In the genomic region with DNA sequence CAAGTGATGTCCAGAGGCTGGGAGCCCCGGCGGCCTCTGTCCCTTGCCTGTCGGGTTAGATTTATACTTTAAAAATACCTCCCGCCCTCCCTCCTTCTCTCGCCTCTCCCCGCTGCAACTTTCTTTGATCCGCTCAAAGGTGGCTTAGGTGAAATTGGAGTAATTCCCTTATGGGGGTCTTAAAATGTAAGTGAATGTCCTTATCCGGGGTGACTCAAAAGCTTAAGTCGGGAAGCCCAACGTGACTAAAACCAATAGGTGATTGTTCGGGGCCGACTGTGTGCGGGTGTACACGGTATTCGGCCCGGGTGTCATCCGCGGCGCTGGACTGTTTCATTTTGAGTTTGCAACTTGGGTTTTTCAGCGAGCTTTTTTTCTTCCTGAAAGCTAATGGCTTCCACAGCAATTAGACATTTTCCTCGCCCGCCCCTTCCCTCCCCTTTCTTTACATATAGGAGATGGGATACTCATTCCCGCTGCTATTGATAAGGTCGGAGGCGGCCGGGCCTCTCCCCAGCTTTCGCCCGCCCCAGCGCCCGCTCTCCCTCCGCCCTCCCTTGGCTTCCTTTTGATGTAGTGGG, we compare ENCODE assay signal across 1 cellular context.
TF ChIP-seq lines count a peak whose summit lies in the region.

No MANE protein-coding gene starts in this region.

TF ChIP-seq in GM23338, 12 proteins besides CTCF, POLR2A, EP300 and RAD21 (continued from another document):
- TF ChIP-seq, protein P1, sequence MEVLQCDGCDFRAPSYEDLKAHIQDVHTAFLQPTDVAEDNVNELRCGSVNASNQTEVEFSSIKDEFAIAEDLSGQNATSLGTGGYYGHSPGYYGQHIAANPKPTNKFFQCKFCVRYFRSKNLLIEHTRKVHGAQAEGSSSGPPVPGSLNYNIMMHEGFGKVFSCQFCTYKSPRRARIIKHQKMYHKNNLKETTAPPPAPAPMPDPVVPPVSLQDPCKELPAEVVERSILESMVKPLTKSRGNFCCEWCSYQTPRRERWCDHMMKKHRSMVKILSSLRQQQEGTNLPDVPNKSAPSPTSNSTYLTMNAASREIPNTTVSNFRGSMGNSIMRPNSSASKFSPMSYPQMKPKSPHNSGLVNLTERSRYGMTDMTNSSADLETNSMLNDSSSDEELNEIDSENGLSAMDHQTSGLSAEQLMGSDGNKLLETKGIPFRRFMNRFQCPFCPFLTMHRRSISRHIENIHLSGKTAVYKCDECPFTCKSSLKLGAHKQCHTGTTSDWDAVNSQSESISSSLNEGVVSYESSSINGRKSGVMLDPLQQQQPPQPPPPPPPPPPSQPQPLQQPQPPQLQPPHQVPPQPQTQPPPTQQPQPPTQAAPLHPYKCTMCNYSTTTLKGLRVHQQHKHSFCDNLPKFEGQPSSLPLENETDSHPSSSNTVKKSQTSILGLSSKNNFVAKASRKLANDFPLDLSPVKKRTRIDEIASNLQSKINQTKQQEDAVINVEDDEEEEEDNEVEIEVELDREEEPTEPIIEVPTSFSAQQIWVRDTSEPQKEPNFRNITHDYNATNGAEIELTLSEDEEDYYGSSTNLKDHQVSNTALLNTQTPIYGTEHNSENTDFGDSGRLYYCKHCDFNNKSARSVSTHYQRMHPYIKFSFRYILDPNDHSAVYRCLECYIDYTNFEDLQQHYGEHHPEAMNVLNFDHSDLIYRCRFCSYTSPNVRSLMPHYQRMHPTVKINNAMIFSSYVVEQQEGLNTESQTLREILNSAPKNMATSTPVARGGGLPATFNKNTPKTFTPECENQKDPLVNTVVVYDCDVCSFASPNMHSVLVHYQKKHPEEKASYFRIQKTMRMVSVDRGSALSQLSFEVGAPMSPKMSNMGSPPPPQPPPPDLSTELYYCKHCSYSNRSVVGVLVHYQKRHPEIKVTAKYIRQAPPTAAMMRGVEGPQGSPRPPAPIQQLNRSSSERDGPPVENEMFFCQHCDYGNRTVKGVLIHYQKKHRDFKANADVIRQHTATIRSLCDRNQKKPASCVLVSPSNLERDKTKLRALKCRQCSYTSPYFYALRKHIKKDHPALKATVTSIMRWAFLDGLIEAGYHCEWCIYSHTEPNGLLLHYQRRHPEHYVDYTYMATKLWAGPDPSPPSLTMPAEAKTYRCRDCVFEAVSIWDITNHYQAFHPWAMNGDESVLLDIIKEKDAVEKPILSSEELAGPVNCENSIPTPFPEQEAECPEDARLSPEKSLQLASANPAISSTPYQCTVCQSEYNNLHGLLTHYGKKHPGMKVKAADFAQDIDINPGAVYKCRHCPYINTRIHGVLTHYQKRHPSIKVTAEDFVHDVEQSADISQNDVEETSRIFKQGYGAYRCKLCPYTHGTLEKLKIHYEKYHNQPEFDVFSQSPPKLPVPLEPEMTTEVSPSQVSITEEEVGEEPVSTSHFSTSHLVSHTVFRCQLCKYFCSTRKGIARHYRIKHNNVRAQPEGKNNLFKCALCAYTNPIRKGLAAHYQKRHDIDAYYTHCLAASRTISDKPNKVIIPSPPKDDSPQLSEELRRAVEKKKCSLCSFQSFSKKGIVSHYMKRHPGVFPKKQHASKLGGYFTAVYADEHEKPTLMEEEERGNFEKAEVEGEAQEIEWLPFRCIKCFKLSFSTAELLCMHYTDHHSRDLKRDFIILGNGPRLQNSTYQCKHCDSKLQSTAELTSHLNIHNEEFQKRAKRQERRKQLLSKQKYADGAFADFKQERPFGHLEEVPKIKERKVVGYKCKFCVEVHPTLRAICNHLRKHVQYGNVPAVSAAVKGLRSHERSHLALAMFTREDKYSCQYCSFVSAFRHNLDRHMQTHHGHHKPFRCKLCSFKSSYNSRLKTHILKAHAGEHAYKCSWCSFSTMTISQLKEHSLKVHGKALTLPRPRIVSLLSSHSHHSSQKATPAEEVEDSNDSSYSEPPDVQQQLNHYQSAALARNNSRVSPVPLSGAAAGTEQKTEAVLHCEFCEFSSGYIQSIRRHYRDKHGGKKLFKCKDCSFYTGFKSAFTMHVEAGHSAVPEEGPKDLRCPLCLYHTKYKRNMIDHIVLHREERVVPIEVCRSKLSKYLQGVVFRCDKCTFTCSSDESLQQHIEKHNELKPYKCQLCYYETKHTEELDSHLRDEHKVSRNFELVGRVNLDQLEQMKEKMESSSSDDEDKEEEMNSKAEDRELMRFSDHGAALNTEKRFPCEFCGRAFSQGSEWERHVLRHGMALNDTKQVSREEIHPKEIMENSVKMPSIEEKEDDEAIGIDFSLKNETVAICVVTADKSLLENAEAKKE (CRISPR knock-in tag; IDR thresholded peaks at IDR 0.05): no peak
- TF ChIP-seq ZNF331 (CRISPR knock-in tag; IDR thresholded peaks at IDR 0.05; ENCODE audit: low read depth): no peak
- no peak for TF ChIP-seq EZH2 (IDR thresholded peaks at IDR 0.05; ENCODE audit: low read depth, unreplicated experiment)
- TF ChIP-seq STAT1 (IDR thresholded peaks at IDR 0.05; ENCODE audit: unreplicated experiment): no peak
